In the genomic region with DNA sequence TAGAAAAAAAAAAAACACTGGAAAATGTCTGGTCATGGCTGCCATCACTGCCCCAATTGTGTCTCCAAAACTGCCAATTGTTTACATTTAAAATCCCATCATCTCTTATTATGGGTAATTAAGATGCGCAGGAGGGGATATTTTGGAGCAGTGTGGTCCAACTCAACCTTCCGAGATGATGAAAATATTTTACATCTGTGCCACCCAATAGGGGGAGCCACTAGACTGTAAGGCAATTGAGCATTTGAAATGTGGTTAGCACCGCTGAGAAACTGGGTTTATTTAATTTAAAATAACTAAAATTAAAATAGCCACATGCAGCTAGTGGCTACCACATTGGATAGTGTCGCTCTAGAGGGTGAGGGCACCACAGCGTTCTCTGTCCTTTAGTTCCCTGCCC, we compare ENCODE assay signal across 9 cellular contexts. TPM values are rescaled to one million over a fixed set of nuclear protein-coding genes. Genes with fewer than 3 reads are reported as not detected.
DNase-seq lines count a peak whose midpoint lies in the region; ATAC-seq and TF ChIP-seq lines count a peak whose summit lies in the region.
"Had no signal": no experiment of that assay in that cellular context is flagged by ENCODE, and none has a peak within 500 bp of the region (broad histone marks: within the 10 kb centered on the region; RNA-seq: fewer than 3 reads in every experiment).

No MANE protein-coding gene starts in this region.

- POLR2A ChIA-PET in BJ (lab: Charles Lee) = no interaction called here

- peaks cover 0 to 14% (median 0%) of the 10 kb centered on the region in 3 donors for H3K4me1 ChIP-seq in gastroesophageal sphincter

- DNase-seq in BJ (ENCODE audit: low read depth) (no peak), RPMI8226 (peak; percentile 57), inferior parietal cortex (ENCODE audit: extremely low spot score) (peak; percentile 25), NCI-H2196 treated with DMSO at 0.1 percent for 48 hours (lab: John Stamatoyannopoulos, UW; ENCODE audit: unreplicated experiment) (no peak)
- no peak for DNase-seq in activated naive CD4-positive, alpha-beta T cell treated with Interleukin-2 at 50 U/mL for 16 hours

- H3K4me3 ChIP-seq in BJ (ENCODE audit: low read depth, low read length) = no peak overlapping the region
- H3K4me3 ChIP-seq in gastroesophageal sphincter = no peak overlapping the region

- WGBS in gastroesophageal sphincter (ENCODE audit: low coverage in 1 of 2), 2 donors = 57 to 74% methylated on average over 3 to 5 of the region's 5 CpGs

- CTCF ChIA-PET in BJ (lab: Yijun Ruan, JAX) = interaction anchor here (0.8 kb wide), 1 partner anchor 28 kb away, joined by 3 read pairs; no protein-coding TSS in a partner anchor

- ATAC-seq in HG03520 (IDR thresholded peaks at IDR 0.05; ENCODE audit: unreplicated experiment) = no peak
- no peak for ATAC-seq in gastroesophageal sphincter

- no peak for TF ChIP-seq EP300 in gastroesophageal sphincter (IDR thresholded peaks at IDR 0.05)

- TF ChIP-seq CTCF in BJ (IDR thresholded peaks at IDR 0.05; ENCODE audit: insufficient read depth, low read depth, low read length) = peak; percentile 47
- peak; percentile 55 for TF ChIP-seq CTCF in GM12873 (IDR thresholded peaks at IDR 0.05; ENCODE audit: insufficient read depth, low read depth, low read length, missing control alignments)
- TF ChIP-seq CTCF in gastroesophageal sphincter (IDR thresholded peaks at IDR 0.05) = no peak

- H3K36me3 ChIP-seq in BJ (ENCODE audit: control insufficient read depth, insufficient read depth, low read length) = no peaks in the 10 kb centered on the region
- H3K36me3 ChIP-seq in gastroesophageal sphincter = no peaks in the 10 kb centered on the region

- TF ChIP-seq POLR2A in gastroesophageal sphincter (IDR thresholded peaks at IDR 0.05) = no peak

- H3K9me3 ChIP-seq in gastroesophageal sphincter = no peaks in the 10 kb centered on the region

- H3K27me3 ChIP-seq in BJ (ENCODE audit: control insufficient read depth, insufficient read depth, low read length) (peaks cover 6% of the 10 kb centered on the region), gastroesophageal sphincter (peaks cover 44% of the 10 kb centered on the region)

- no peak overlapping the region for H3K27ac ChIP-seq in gastroesophageal sphincter

RNA-seq across cellular contexts. Expression of a gene that starts 3.6 kb away (rescaled TPM):
- polyA plus RNA-seq in BJ (2011; rRNA removed) = not detected in 2 replicates
- polyA minus RNA-seq in BJ (2011; rRNA and poly(A)+ RNA removed) = not detected in 2 replicates
- 1 to 10 TPM in 1 of 4 donors, not detected in 3; 1.6 TPM for total RNA-seq in gastroesophageal sphincter
- total RNA-seq: lung microvascular endothelial cell had no signal

RNA-seq across cellular contexts. Expression of a gene that starts 38.7 kb away (rescaled TPM):
- 0.06 and 0.07 TPM in 2 replicates for polyA plus RNA-seq in BJ (2011; rRNA removed)
- not detected in 2 replicates for polyA minus RNA-seq in BJ (2011; rRNA and poly(A)+ RNA removed)
- under 1 TPM in 2 of 4 donors, not detected in 2; 0.15 to 0.77 TPM for total RNA-seq in gastroesophageal sphincter
- total RNA-seq: lung microvascular endothelial cell had no signal

RNA-seq across cellular contexts. Expression of a gene that starts 51.5 kb away (rescaled TPM):
- 3.9 and 5.6 TPM in 2 replicates for polyA plus RNA-seq in BJ (2011; rRNA removed)
- 0.87 and 2.1 TPM in 2 replicates for polyA minus RNA-seq in BJ (2011; rRNA and poly(A)+ RNA removed)
- 10 to 100 TPM in 3 of 4 donors, 1 to 10 TPM in 1; 7.4 to 44.8 (median 23.0) TPM for total RNA-seq in gastroesophageal sphincter

RNA-seq across cellular contexts. Expression of a gene that starts 58.1 kb away (rescaled TPM):
- polyA plus RNA-seq in BJ (2011; rRNA removed) = 11.6 and 14.1 TPM in 2 replicates
- 5.9 and 9.8 TPM in 2 replicates for polyA minus RNA-seq in BJ (2011; rRNA and poly(A)+ RNA removed)
- 1 to 10 TPM; 6.7 to 9.3 (median 7.9) TPM for total RNA-seq in gastroesophageal sphincter

Comparison
In these comparisons a context has a peak if more than half of its experiments do, and no peak if none do; other contexts are left out.
1. DNase-seq: peak in RPMI8226 (single experiment) and inferior parietal cortex (single experiment); none in BJ (single experiment), activated naive CD4-positive, alpha-beta T cell treated with Interleukin-2 at 50 U/mL for 16 hours (single experiment) and NCI-H2196 treated with DMSO at 0.1 percent for 48 hours (single experiment).
2. CTCF ChIP-seq: peak in BJ (single experiment) and GM12873 (single experiment); none in gastroesophageal sphincter (0 of 4).